In the genomic region with DNA sequence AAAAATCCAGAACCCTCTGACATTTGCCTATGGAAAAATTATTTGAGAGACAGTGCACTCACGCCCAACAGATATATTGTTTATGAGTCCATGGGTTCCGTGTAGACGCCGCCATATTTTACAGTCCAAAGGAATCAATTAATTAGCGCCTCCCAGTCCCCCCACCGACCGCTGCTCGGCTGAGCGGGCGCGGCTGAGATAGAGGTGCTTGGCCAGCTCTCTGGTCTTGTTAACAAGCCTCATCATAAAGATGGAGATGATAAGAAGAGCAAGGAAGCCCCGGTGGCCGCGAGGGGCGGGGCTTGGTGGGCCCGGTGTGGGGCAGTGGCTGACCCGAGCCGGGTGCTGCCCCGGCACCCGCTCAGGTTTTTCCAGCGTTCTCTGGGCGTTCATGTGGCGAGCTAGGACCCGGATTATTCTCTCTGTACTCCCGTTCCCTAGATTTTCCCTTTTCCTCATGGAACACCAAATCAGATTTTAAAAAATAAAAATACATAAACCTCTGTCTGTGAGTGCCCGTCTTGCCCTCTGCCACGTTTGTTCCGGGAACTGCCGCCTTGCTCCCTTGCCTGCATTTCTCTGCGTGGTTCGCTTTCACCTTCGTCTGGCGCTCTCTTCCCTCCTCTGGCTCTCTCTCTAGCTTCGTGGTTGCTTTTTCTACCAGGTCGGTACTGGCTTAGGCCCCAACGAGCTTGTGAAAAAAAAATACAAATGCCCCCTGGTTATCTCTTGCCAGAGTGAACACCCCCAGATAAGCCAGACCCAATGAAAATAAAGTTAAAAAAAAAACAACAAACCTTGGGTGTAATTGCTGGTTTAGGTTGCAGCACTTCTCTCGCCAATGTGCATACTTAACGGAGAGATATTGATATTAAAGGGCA, we compare ENCODE assay signal across 1 cellular context.
TF ChIP-seq lines count a peak whose summit lies in the region.

No MANE protein-coding gene starts in this region.

TF ChIP-seq in endothelial cell of umbilical vein, 7 proteins besides CTCF, POLR2A, EP300 and RAD21:
- TF ChIP-seq MYC (IDR thresholded peaks at IDR 0.05; ENCODE audit: low read depth, low read length) (no peak), GATA2 (IDR thresholded peaks at IDR 0.05; ENCODE audit: insufficient read depth, insufficient read length, low read depth, low read length) (no peak), EZH2 (IDR thresholded peaks at IDR 0.05; ENCODE audit: borderline replicate concordance, low read depth, low read length, severe bottlenecking) (peak; percentile 68), JUN (IDR thresholded peaks at IDR 0.05; ENCODE audit: borderline replicate concordance, insufficient read depth, insufficient read length, low read depth) (no peak)
- TF ChIP-seq, protein P1, sequence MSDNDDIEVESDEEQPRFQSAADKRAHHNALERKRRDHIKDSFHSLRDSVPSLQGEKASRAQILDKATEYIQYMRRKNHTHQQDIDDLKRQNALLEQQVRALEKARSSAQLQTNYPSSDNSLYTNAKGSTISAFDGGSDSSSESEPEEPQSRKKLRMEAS (IDR thresholded peaks at IDR 0.05; ENCODE audit: insufficient read depth, insufficient read length) = no peak
